Comparison of ENCODE assay signal across 8 cellular contexts in genomic region chr21:41877901-41878830, GRCh38. TPM values are rescaled to one million over a fixed set of nuclear protein-coding genes. Genes with fewer than 3 reads are reported as not detected.
A peak's percentile ranks its signal among the peaks of the same experiment; 100 is the strongest.
DNase-seq lines count a peak whose midpoint lies in the region; ATAC-seq and TF ChIP-seq lines count a peak whose summit lies in the region.

No MANE protein-coding gene starts in this region.

- no peaks in the 10 kb centered on the region for H3K27me3 ChIP-seq in thoracic aorta (replicated peaks; ENCODE audit: insufficient read depth)

- no peaks in the 10 kb centered on the region for H3K9me3 Mint-ChIP-seq in activated CD4-positive, alpha-beta T cell treated with anti-CD3 and anti-CD28 coated beads, Interleukin-2, amount 10 ng/mL, durations not matched to agents 24 days and 14 days

- H3K9me3 ChIP-seq in mesodermal cell (ENCODE audit: control insufficient read depth, low read length) (no peaks in the 10 kb centered on the region), thoracic aorta (no peaks in the 10 kb centered on the region)

- peaks cover 5% of the 10 kb centered on the region for H3K4me1 ChIP-seq in mesodermal cell (ENCODE audit: control insufficient read depth, insufficient read depth, low read length, poor library complexity, severe bottlenecking)
- H3K4me1 ChIP-seq in thoracic aorta (ENCODE audit: control insufficient read depth in 1 of 2, low read depth in 2 of 2) = peaks cover 3 to 13% of the 10 kb centered on the region in 2 donors

- peaks cover 21% of the 10 kb centered on the region for H3K4me1 Mint-ChIP-seq in activated CD4-positive, alpha-beta T cell treated with anti-CD3 and anti-CD28 coated beads, Interleukin-2, amount 10 ng/mL, durations not matched to agents 24 days and 14 days

- H3K27me3 Mint-ChIP-seq in activated CD4-positive, alpha-beta T cell treated with anti-CD3 and anti-CD28 coated beads, Interleukin-2, amount 10 ng/mL, durations not matched to agents 24 days and 14 days = no peaks in the 10 kb centered on the region

- no peak overlapping the region for H3K27ac ChIP-seq in mesodermal cell (ENCODE audit: low read depth, low read length, severe bottlenecking)
- H3K27ac ChIP-seq in thoracic aorta = peak overlapping the region; percentile 6 to 71

- ATAC-seq in HG02642 (IDR thresholded peaks at IDR 0.05; ENCODE audit: poor library complexity, unreplicated experiment) = peak; percentile 30
- no peak for ATAC-seq in thoracic aorta (ENCODE audit: insufficient number of reproducible peaks, low FRiP score, low read depth)

- peaks cover 15% of the 10 kb centered on the region for H3K36me3 Mint-ChIP-seq in activated CD4-positive, alpha-beta T cell treated with anti-CD3 and anti-CD28 coated beads, Interleukin-2, amount 10 ng/mL, durations not matched to agents 24 days and 14 days (ENCODE audit: low read depth)

- intact Hi-C loops in activated CD4-positive, alpha-beta T cell treated with anti-CD3 and anti-CD28 coated beads, Interleukin-2, amount 10 ng/mL, durations not matched to agents 24 days and 14 days (cut with micrococcal nuclease) = loop anchor here (2.0 to 5.0 kb wide), 3 partner anchors 49 to 229 kb away; no protein-coding TSS in a partner anchor

- H3K36me3 ChIP-seq in mesodermal cell (ENCODE audit: control insufficient read depth, insufficient read depth, low read length) (peaks cover 2% of the 10 kb centered on the region), thoracic aorta (no peaks in the 10 kb centered on the region)

- no peak for TF ChIP-seq CTCF in thoracic aorta (IDR thresholded peaks at IDR 0.05)

- H3K4me3 ChIP-seq in mesodermal cell (ENCODE audit: extremely low read depth, insufficient read depth, low read length, poor library complexity, severe bottlenecking) = peak overlapping the region; percentile 70
- H3K4me3 ChIP-seq in thoracic aorta = peak overlapping the region; percentile 99

- H3K27ac Mint-ChIP-seq in activated CD4-positive, alpha-beta T cell treated with anti-CD3 and anti-CD28 coated beads, Interleukin-2, amount 10 ng/mL, durations not matched to agents 24 days and 14 days = peak overlapping the region; percentile 92

- peak; percentile 37 for DNase-seq in SKM-1 treated with dmso at 0.1 percent for 144 hours (lab: John Stamatoyannopoulos, UW; ENCODE audit: unreplicated experiment)
- no peak for DNase-seq in SKM-1 (lab: John Stamatoyannopoulos, UW; ENCODE audit: unreplicated experiment)
- DNase-seq in NCI-H146 (lab: John Stamatoyannopoulos, UW) = peak; percentile 42
- DNase-seq in activated CD4-positive, alpha-beta T cell treated with anti-CD3 and anti-CD28 coated beads, Interleukin-2, amount 10 ng/mL, durations not matched to agents 24 days and 14 days = peak; percentile 83
- peak; percentile 14 for DNase-seq in effector CD8-positive, alpha-beta T cell (lab: John Stamatoyannopoulos, UW)
- no peak for DNase-seq in thoracic aorta (ENCODE audit: low spot score)

- H3K4me3 Mint-ChIP-seq in activated CD4-positive, alpha-beta T cell treated with anti-CD3 and anti-CD28 coated beads, Interleukin-2, amount 10 ng/mL, durations not matched to agents 24 days and 14 days = peak overlapping the region; percentile 90

- 16 to 33% methylated on average over 24 to 44 of the region's 48 CpGs for WGBS in mesodermal cell (ENCODE audit: insufficient coverage in 2 of 2), 2 experiments

RNA-seq across cellular contexts. Expression of gene PRDM15, which starts 1.0 kb away (rescaled TPM):
- 18.6 and 19.1 TPM in 2 replicates for total RNA-seq in activated CD4-positive, alpha-beta T cell treated with anti-CD3 and anti-CD28 coated beads, Interleukin-2, amount 10 ng/mL, durations not matched to agents 24 days and 14 days
- polyA plus RNA-seq in mesodermal cell (2013, experiment 1 of 2) = 7.1 TPM
- polyA plus RNA-seq in mesodermal cell (2013, experiment 2 of 2) = 4.8 TPM
- 10 to 100 TPM in 1 of 2 donors, 1 to 10 TPM in 1; 9.0 to 14.9 TPM for total RNA-seq in thoracic aorta

Comparison
In these comparisons a context has a peak if more than half of its experiments do, and no peak if none do; other contexts are left out.
1. DNase-seq: peak in SKM-1 treated with dmso at 0.1 percent for 144 hours (single experiment), NCI-H146 (single experiment), activated CD4-positive, alpha-beta T cell treated with anti-CD3 and anti-CD28 coated beads, Interleukin-2, amount 10 ng/mL, durations not matched to agents 24 days and 14 days (single experiment) and effector CD8-positive, alpha-beta T cell (single experiment); none in SKM-1 (single experiment) and thoracic aorta (single experiment).